8 cellular contexts compared by ENCODE assay signal in the genomic region with DNA sequence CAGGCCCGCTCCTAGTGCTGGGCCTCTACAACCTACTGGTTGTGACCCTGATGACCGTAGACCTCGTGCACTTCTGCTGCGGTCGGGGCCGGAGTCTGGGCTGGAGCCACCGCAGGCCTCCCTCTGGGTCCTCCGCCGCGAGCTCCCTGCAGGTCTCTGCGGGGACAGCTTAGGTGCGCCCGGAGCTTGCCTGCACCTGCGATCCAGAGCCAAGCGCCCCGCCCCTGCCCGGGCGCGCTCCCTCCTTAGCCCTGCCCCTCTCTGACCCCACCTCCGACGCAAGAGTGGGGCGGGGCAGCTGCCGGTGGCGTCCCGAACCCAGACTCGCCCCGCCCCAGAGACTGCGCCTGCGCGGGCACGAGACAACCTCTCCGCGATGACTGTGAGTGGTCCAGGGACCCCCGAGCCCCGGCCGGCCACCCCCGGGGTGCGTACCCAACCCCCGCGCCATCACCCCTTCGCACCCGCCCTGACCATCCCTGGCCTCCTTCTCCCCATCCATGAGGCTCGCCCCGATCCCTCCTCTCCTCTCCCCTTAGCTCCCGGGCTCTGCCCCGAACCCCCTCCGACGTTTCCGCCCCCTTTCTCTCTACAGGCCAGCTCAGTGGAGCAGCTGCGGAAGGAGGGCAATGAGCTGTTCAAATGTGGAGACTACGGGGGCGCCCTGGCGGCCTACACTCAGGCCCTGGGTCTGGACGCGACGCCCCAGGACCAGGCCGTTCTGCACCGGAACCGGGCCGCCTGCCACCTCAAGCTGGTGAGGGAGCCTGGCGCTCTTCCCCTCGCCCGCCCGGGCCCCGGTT. TPM values are rescaled to one million over a fixed set of nuclear protein-coding genes. Genes with fewer than 3 reads are reported as not detected.
DNase-seq lines count a peak whose midpoint lies in the region; ATAC-seq and TF ChIP-seq lines count a peak whose summit lies in the region.

A gene with protein sequence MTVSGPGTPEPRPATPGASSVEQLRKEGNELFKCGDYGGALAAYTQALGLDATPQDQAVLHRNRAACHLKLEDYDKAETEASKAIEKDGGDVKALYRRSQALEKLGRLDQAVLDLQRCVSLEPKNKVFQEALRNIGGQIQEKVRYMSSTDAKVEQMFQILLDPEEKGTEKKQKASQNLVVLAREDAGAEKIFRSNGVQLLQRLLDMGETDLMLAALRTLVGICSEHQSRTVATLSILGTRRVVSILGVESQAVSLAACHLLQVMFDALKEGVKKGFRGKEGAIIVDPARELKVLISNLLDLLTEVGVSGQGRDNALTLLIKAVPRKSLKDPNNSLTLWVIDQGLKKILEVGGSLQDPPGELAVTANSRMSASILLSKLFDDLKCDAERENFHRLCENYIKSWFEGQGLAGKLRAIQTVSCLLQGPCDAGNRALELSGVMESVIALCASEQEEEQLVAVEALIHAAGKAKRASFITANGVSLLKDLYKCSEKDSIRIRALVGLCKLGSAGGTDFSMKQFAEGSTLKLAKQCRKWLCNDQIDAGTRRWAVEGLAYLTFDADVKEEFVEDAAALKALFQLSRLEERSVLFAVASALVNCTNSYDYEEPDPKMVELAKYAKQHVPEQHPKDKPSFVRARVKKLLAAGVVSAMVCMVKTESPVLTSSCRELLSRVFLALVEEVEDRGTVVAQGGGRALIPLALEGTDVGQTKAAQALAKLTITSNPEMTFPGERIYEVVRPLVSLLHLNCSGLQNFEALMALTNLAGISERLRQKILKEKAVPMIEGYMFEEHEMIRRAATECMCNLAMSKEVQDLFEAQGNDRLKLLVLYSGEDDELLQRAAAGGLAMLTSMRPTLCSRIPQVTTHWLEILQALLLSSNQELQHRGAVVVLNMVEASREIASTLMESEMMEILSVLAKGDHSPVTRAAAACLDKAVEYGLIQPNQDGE (plus strand): TSS at position 337 of the 803 bp plus-strand sequence. CDS start 40 bp downstream, at position 377.

- H3K27ac Mint-ChIP-seq in activated naive CD4-positive, alpha-beta T cell treated with anti-CD3 and anti-CD28 coated beads, Interleukin-2, amount 50 U/mL, for 24 hours, result peak within 1 kb of the TSS; percentile 91
- H3K27ac Mint-ChIP-seq in osteocyte (ENCODE audit: unreplicated experiment), result peak within 1 kb of the TSS; percentile 91

- H3K4me1 Mint-ChIP-seq in activated naive CD4-positive, alpha-beta T cell treated with anti-CD3 and anti-CD28 coated beads, Interleukin-2, amount 50 U/mL, for 24 hours, result peaks cover 42% of the 10 kb centered on the region
- H3K4me1 Mint-ChIP-seq in osteocyte (ENCODE audit: unreplicated experiment), result peaks cover 33% of the 10 kb centered on the region

- TF ChIP-seq CTCF in GM10248 (IDR thresholded peaks at IDR 0.05; ENCODE audit: control extremely low read depth, extremely low read depth, low read depth, missing control alignments) (no peak), osteocyte (IDR thresholded peaks at IDR 0.05) (no peak), thoracic aorta (IDR thresholded peaks at IDR 0.05) (no peak)

- POLR2A ChIA-PET in GM10248 (lab: Yijun Ruan, JAX), result interaction anchor here (0.5 to 1.9 kb wide), 3 partner anchors 19 to 884 kb away, joined by 3 to 8 read pairs (median 4); a partner anchor contains a TSS

- peak within 1 kb of the TSS; percentile 59 to 66 for H3K27ac ChIP-seq in thoracic aorta

- no peaks in the 10 kb centered on the region for H3K9me3 Mint-ChIP-seq in activated naive CD4-positive, alpha-beta T cell treated with anti-CD3 and anti-CD28 coated beads, Interleukin-2, amount 50 U/mL, for 24 hours
- H3K9me3 Mint-ChIP-seq in osteocyte (ENCODE audit: unreplicated experiment), result no peaks in the 10 kb centered on the region

- peak within 1 kb of the TSS; percentile 87 for H3K4me3 Mint-ChIP-seq in activated naive CD4-positive, alpha-beta T cell treated with anti-CD3 and anti-CD28 coated beads, Interleukin-2, amount 50 U/mL, for 24 hours
- peak within 1 kb of the TSS; percentile 82 for H3K4me3 Mint-ChIP-seq in osteocyte (ENCODE audit: unreplicated experiment)

- H3K36me3 ChIP-seq in thoracic aorta, result peaks cover 13% of the 10 kb centered on the region

- H3K36me3 Mint-ChIP-seq in activated naive CD4-positive, alpha-beta T cell treated with anti-CD3 and anti-CD28 coated beads, Interleukin-2, amount 50 U/mL, for 24 hours, result peaks cover 2% of the 10 kb centered on the region
- H3K36me3 Mint-ChIP-seq in osteocyte (ENCODE audit: unreplicated experiment), result peaks cover 14% of the 10 kb centered on the region

- no peaks in the 10 kb centered on the region for H3K9me3 ChIP-seq in thoracic aorta

- CTCF ChIA-PET in GM10248 (lab: Yijun Ruan, JAX), result interaction anchor here (0.9 to 16.6 kb wide), 33 partner anchors 12 to 641 kb away, joined by 3 to 447 read pairs (median 5); a partner anchor contains a TSS

- H3K27me3 ChIP-seq in thoracic aorta (replicated peaks; ENCODE audit: insufficient read depth), result no peaks in the 10 kb centered on the region

- H3K27me3 Mint-ChIP-seq in activated naive CD4-positive, alpha-beta T cell treated with anti-CD3 and anti-CD28 coated beads, Interleukin-2, amount 50 U/mL, for 24 hours, result no peaks in the 10 kb centered on the region
- H3K27me3 Mint-ChIP-seq in osteocyte (ENCODE audit: unreplicated experiment), result no peaks in the 10 kb centered on the region

- peak; percentile 98 for DNase-seq in GM10248 (ENCODE audit: extremely low spot score)
- peak; percentile 75 for DNase-seq in NCI-H1048 (lab: John Stamatoyannopoulos, UW)
- no peak for DNase-seq in glomerular endothelial cell (ENCODE audit: extremely low read depth, low read depth, low spot score)
- peak; percentile 94 for DNase-seq in osteocyte (ENCODE audit: extremely low spot score, unreplicated experiment)
- peak; percentile 54 for DNase-seq in thoracic aorta (ENCODE audit: low spot score)

- H3K4me3 ChIP-seq in thoracic aorta, result peak within 1 kb of the TSS; percentile 81

- peaks cover 12 to 43% of the 10 kb centered on the region in 2 donors for H3K4me1 ChIP-seq in thoracic aorta (ENCODE audit: control insufficient read depth in 1 of 2, low read depth in 2 of 2)

- ATAC-seq in HG02571 (IDR thresholded peaks at IDR 0.05; ENCODE audit: unreplicated experiment), result peak; percentile 58
- peak; percentile 83 for ATAC-seq in SK-N-SH treated with all-trans-retinoic acid at 6 μM for 48 hours
- peak; percentile 66 for ATAC-seq in thoracic aorta (ENCODE audit: insufficient number of reproducible peaks, low FRiP score, low read depth)

TF ChIP-seq in SK-N-SH treated with all-trans-retinoic acid at 6 μM for 48 hours, 23 proteins besides CTCF, POLR2A, EP300 and RAD21:
- TF ChIP-seq ZNF565 (CRISPR knock-in tag; conservative IDR thresholded peaks at IDR 0.05; ENCODE audit: low read depth), result no peak
- no peak for TF ChIP-seq RARB (CRISPR knock-in tag; IDR thresholded peaks at IDR 0.05)
- TF ChIP-seq BACH2 (CRISPR knock-in tag; IDR thresholded peaks at IDR 0.05; ENCODE audit: borderline replicate concordance), result no peak
- TF ChIP-seq, protein P1, sequence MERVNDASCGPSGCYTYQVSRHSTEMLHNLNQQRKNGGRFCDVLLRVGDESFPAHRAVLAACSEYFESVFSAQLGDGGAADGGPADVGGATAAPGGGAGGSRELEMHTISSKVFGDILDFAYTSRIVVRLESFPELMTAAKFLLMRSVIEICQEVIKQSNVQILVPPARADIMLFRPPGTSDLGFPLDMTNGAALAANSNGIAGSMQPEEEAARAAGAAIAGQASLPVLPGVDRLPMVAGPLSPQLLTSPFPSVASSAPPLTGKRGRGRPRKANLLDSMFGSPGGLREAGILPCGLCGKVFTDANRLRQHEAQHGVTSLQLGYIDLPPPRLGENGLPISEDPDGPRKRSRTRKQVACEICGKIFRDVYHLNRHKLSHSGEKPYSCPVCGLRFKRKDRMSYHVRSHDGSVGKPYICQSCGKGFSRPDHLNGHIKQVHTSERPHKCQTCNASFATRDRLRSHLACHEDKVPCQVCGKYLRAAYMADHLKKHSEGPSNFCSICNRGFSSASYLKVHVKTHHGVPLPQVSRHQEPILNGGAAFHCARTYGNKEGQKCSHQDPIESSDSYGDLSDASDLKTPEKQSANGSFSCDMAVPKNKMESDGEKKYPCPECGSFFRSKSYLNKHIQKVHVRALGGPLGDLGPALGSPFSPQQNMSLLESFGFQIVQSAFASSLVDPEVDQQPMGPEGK (CRISPR knock-in tag; IDR thresholded peaks at IDR 0.05; ENCODE audit: borderline replicate concordance), result no peak
- TF ChIP-seq ZC3H10 (CRISPR knock-in tag; IDR thresholded peaks at IDR 0.05), result no peak
- no peak for TF ChIP-seq ZFP3 (CRISPR knock-in tag; IDR thresholded peaks at IDR 0.05)
- no peak for TF ChIP-seq ZNF8 (CRISPR knock-in tag; IDR thresholded peaks at IDR 0.05)
- TF ChIP-seq OSR1 (CRISPR knock-in tag; IDR thresholded peaks at IDR 0.05), result no peak
- no peak for TF ChIP-seq PPARA (CRISPR knock-in tag; IDR thresholded peaks at IDR 0.05; ENCODE audit: borderline replicate concordance)
- no peak for TF ChIP-seq SNAI2 (CRISPR knock-in tag; IDR thresholded peaks at IDR 0.05)
- TF ChIP-seq ESRRG (CRISPR knock-in tag; IDR thresholded peaks at IDR 0.05), result no peak
- TF ChIP-seq TCF4 (CRISPR knock-in tag; IDR thresholded peaks at IDR 0.05; ENCODE audit: borderline replicate concordance), result no peak
- TF ChIP-seq, protein P2, sequence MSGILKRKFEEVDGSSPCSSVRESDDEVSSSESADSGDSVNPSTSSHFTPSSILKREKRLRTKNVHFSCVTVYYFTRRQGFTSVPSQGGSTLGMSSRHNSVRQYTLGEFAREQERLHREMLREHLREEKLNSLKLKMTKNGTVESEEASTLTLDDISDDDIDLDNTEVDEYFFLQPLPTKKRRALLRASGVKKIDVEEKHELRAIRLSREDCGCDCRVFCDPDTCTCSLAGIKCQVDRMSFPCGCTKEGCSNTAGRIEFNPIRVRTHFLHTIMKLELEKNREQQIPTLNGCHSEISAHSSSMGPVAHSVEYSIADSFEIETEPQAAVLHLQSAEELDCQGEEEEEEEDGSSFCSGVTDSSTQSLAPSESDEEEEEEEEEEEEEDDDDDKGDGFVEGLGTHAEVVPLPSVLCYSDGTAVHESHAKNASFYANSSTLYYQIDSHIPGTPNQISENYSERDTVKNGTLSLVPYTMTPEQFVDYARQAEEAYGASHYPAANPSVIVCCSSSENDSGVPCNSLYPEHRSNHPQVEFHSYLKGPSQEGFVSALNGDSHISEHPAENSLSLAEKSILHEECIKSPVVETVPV (CRISPR knock-in tag; IDR thresholded peaks at IDR 0.05), result no peak
- TF ChIP-seq GLIS3 (CRISPR knock-in tag; IDR thresholded peaks at IDR 0.05), result no peak
- no peak for TF ChIP-seq TOX (CRISPR knock-in tag; IDR thresholded peaks at IDR 0.05; ENCODE audit: borderline replicate concordance)
- no peak for TF ChIP-seq ARNTL (CRISPR knock-in tag; IDR thresholded peaks at IDR 0.05; ENCODE audit: borderline replicate concordance, low read depth)
- TF ChIP-seq ZNF70 (CRISPR knock-in tag; IDR thresholded peaks at IDR 0.05), result no peak
- TF ChIP-seq CSDC2 (CRISPR knock-in tag; IDR thresholded peaks at IDR 0.05), result no peak
TF ChIP-seq in SK-N-SH treated with all-trans-retinoic acid at 6 μM for 48 hours: peak in this region for 0.

RNA-seq across cellular contexts. Expression of the gene that starts here (rescaled TPM):
- 80.6 and 95.3 TPM in 2 replicates for total RNA-seq in glomerular endothelial cell
- total RNA-seq in osteocyte, result 83.0 and 83.5 TPM in 2 replicates
- 10 to 100 TPM; 54.0 to 65.5 TPM for total RNA-seq in thoracic aorta
